In the genomic region with DNA sequence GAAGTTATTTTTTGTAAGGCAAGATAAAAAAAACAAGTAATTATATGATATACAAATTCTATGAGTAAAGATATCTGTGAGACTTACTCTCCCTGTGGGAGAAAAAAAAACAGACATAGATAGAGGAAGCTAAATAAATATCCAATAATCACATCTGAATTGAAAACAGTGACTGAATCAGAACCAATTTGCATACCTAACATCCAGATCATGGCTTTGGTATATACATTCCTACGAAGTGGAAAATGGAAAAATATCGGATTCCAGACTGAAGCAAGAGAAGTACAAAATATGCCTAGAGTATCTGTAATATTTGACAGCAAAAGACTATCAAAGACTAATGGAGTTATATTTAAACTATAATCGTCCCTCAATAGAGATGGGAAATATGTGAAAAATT, we compare ENCODE assay signal across 19 cellular contexts.
A peak's percentile ranks its signal among the peaks of the same experiment; 100 is the strongest.
DNase-seq lines count a peak whose midpoint lies in the region; FAIRE-seq and TF ChIP-seq lines count a peak whose summit lies in the region.
"Had no signal": no experiment of that assay in that cellular context is flagged by ENCODE, and none has a peak within 500 bp of the region (broad histone marks: within the 10 kb centered on the region; RNA-seq: fewer than 3 reads in every experiment).

No MANE protein-coding gene starts in this region.

- H3K27me3 Mint-ChIP-seq in HFFc6 (ENCODE audit: insufficient read depth): no peaks in the 10 kb centered on the region; the same call in 1 of the 2 replicates
- H3K27me3 Mint-ChIP-seq: B cell; CD4-positive, alpha-beta T cell had no signal

- intact Hi-C loops in uterus (cut with DNase I; ENCODE audit: low total_unique reads): no loop called here

- DNase-seq in HFFc6 (no peak), amniotic stem cell (lab: John Stamatoyannopoulos, UW) (peak; percentile 16), fibroblast of peridontal ligament (ENCODE audit: extremely low read depth) (peak; percentile 46), NCI-H2107 (lab: John Stamatoyannopoulos, UW) (no peak), NCI-H345 treated with DMSO at 0.1 percent for 48 hours (lab: John Stamatoyannopoulos, UW; ENCODE audit: unreplicated experiment) (no peak), RCC 7860 (ENCODE audit: low spot score) (no peak), uterus (no peak)
- DNase-seq: C1 segment of cervical spinal cord; Calu3; CD4-positive, alpha-beta T cell; DMS79 treated with DMSO at 0.1 percent for 48 hours; EL; GOT3; H9; KBM-7 had no signal

- no peaks in the 10 kb centered on the region for H3K4me1 ChIP-seq in uterus

- no peaks in the 10 kb centered on the region for H3K9me3 ChIP-seq in uterus

- H3K27me3 ChIP-seq in uterus: no peaks in the 10 kb centered on the region

- H3K36me3 ChIP-seq in uterus: no peaks in the 10 kb centered on the region

- no peak for FAIRE-seq in RCC 7860 (lab: Jason Lieb, UNC)
- FAIRE-seq: G401.6, GM12891 had no signal

- peaks cover 3% of the 10 kb centered on the region; the same call in 1 of the 2 replicates for H3K9me3 Mint-ChIP-seq in HFFc6
- H3K9me3 Mint-ChIP-seq: H9 had no signal

- no peaks in the 10 kb centered on the region for H3K36me3 Mint-ChIP-seq in HFFc6 (ENCODE audit: low read depth)

- H3K27ac Mint-ChIP-seq in HFFc6: peak overlapping the region; percentile 27
- H3K27ac Mint-ChIP-seq: B cell; CD4-positive, alpha-beta T cell; H9 had no signal

- no peak for TF ChIP-seq POLR2A in uterus (IDR thresholded peaks at IDR 0.05)

- H3K27ac ChIP-seq in uterus: no peak overlapping the region
- H3K27ac ChIP-seq: HL-60 had no signal

- H3K4me1 Mint-ChIP-seq in HFFc6 (ENCODE audit: low read depth): peaks cover 19% of the 10 kb centered on the region
- H3K4me1 Mint-ChIP-seq: B cell, H9 had no signal

- TF ChIP-seq CTCF in HFFc6 (IDR thresholded peaks at IDR 0.05) (no peak), uterus (IDR thresholded peaks at IDR 0.05) (no peak)

- H3K4me3 Mint-ChIP-seq in HFFc6: no peak overlapping the region
- H3K4me3 Mint-ChIP-seq: B cell; CD4-positive, alpha-beta T cell; H9 had no signal

- no peak overlapping the region for H3K4me3 ChIP-seq in uterus

Comparison
In these comparisons a context has a peak if more than half of its experiments do, and no peak if none do; other contexts are left out.
1. DNase-seq: peak in amniotic stem cell (single experiment) and fibroblast of peridontal ligament (single experiment); none in HFFc6 (single experiment), NCI-H2107 (single experiment), NCI-H345 treated with DMSO at 0.1 percent for 48 hours (single experiment), RCC 7860 (single experiment) and uterus (0 of 2).